In genomic region chr16:52123063-52123839, GRCh38 we compare ENCODE assay signal across 24 cellular contexts.
"Had no signal": no experiment of that assay in that cellular context is flagged by ENCODE, and none has a peak within 500 bp of the region (broad histone marks: within the 10 kb centered on the region; RNA-seq: fewer than 3 reads in every experiment).

No MANE protein-coding gene starts in this region.

- DNase-seq: activated B cell treated with CpG ODN at 0.5 μM for 24 hours; activated CD4-positive, alpha-beta memory T cell treated with anti-CD3 and anti-CD28 coated beads, Interleukin-2, amount 10 ng/mL, durations not matched to agents 7 days and 5 days; activated CD4-positive, alpha-beta T cell treated with anti-CD3 and anti-CD28 coated beads for 4 hours; activated CD8-positive, alpha-beta memory T cell treated with anti-CD3 and anti-CD28 coated beads, Interleukin-2, amount 10 ng/mL, durations not matched to agents 7 days and 5 days; activated naive CD4-positive, alpha-beta T cell; activated naive CD8-positive, alpha-beta T cell treated with anti-CD3 and anti-CD28 coated beads for 36 hours; activated T-cell treated with anti-CD3 and anti-CD28 coated beads, Interleukin-2, amount 50 U/mL, for 1 hour; amniotic stem cell; cerebellar nuclear complex; cortex of kidney; gastrocnemius medialis; head of caudate nucleus; kidney; occipital lobe; right cardiac atrium; stimulated activated CD4-positive, alpha-beta T cell treated with anti-CD3 and anti-CD28 coated beads, Interleukin-4, amount 100 ng/mL, for 1 hour; stimulated activated naive CD8-positive, alpha-beta T cell treated with anti-CD3 and anti-CD28 coated beads, Interleukin-15, amount 100 ng/mL, for 72 hours; T-cell had no signal

- H3K27ac ChIP-seq: gastrocnemius medialis, prostate gland, suprapubic skin had no signal

- H3K4me1 ChIP-seq: gastrocnemius medialis, prostate gland, suprapubic skin had no signal

- H3K9me3 ChIP-seq: gastrocnemius medialis, prostate gland had no signal

- ATAC-seq: activated CD8-positive, alpha-beta memory T cell treated with anti-CD3 and anti-CD28 coated beads, Interleukin-2, amount 10 ng/mL, durations not matched to agents 7 days and 5 days; activated T-helper 17 cell treated with anti-CD3 and anti-CD28 coated beads, Interleukin-2, amount 50 U/mL, for 72 hours; esophagus mucosa; gastrocnemius medialis; left lobe of liver; stimulated activated naive CD8-positive, alpha-beta T cell treated with anti-CD3 and anti-CD28 coated beads, Interleukin-15, amount 100 ng/mL, for 72 hours; T-cell had no signal

- H3K27me3 ChIP-seq: gastrocnemius medialis, suprapubic skin had no signal

- H3K4me3 ChIP-seq: gastrocnemius medialis, prostate gland, smooth muscle cell, suprapubic skin had no signal

- H3K36me3 ChIP-seq: gastrocnemius medialis, prostate gland, suprapubic skin had no signal
